13 cellular contexts compared by ENCODE assay signal in genomic region chr5:94469889-94470288, GRCh38.
DNase-seq lines count a peak whose midpoint lies in the region; ATAC-seq and TF ChIP-seq lines count a peak whose summit lies in the region.
"Had no signal": no experiment of that assay in that cellular context is flagged by ENCODE, and none has a peak within 500 bp of the region (broad histone marks: within the 10 kb centered on the region; RNA-seq: fewer than 3 reads in every experiment).

No MANE protein-coding gene starts in this region.

- CTCF ChIA-PET in HEK293T (lab: Yijun Ruan, JAX): no interaction called here

- POLR2A ChIA-PET in HEK293T (lab: Yijun Ruan, JAX): no interaction called here

- no peak for ATAC-seq in left lobe of liver
- no peak for ATAC-seq in GM18517 (IDR thresholded peaks at IDR 0.05; ENCODE audit: unreplicated experiment)
- no peak for ATAC-seq in HG02678 (IDR thresholded peaks at IDR 0.05; ENCODE audit: unreplicated experiment)
- ATAC-seq: Right ventricle myocardium inferior; stimulated activated effector memory CD8-positive, alpha-beta T cell treated with anti-CD3 and anti-CD28 coated beads, Interleukin-12 subunit alpha, Interleukin-12 subunit beta, amount 100 ng/mL, for 72 hours had no signal

- peak; percentile 39 for DNase-seq in AG09319 (ENCODE audit: extremely low read depth, low read depth)
- DNase-seq in HEK293T (ENCODE audit: extremely low spot score): peak; percentile 49
- peak; percentile 91 for DNase-seq in NCI-H510A treated with DMSO at 0.1 percent for 48 hours (lab: John Stamatoyannopoulos, UW)
- DNase-seq in fibroblast of pulmonary artery (ENCODE audit: low read depth): peak; percentile 4
- DNase-seq in left lobe of liver (ENCODE audit: low spot score): no peak
- DNase-seq in RPMI8226: no peak
- DNase-seq: CD4-positive, CD25-positive, alpha-beta regulatory T cell; mammary epithelial cell; NCI-H226 had no signal

- H3K4me3 ChIP-seq in fibroblast of pulmonary artery (replicated peaks; ENCODE audit: low read depth, low read length): no peak overlapping the region

- TF ChIP-seq CTCF in AG09319 (IDR thresholded peaks at IDR 0.05; ENCODE audit: low read depth, low read length) (no peak), fibroblast of pulmonary artery (IDR thresholded peaks at IDR 0.05; ENCODE audit: low read length, missing control alignments) (no peak)

TF ChIP-seq in HEK293T, 16 proteins besides CTCF, POLR2A, EP300 and RAD21:
- TF ChIP-seq L3MBTL2 (conservative IDR thresholded peaks at IDR 0.05) (peak; percentile 36; the same call in 1 of the 2 replicates), SP1 (IDR thresholded peaks at IDR 0.05) (no peak), CTBP1 (IDR thresholded peaks at IDR 0.05; ENCODE audit: borderline replicate concordance) (peak; percentile 73), PKNOX1 (IDR thresholded peaks at IDR 0.05) (peak; percentile 76)

Comparison
In these comparisons a context has a peak if more than half of its experiments do, and no peak if none do; other contexts are left out.
1. DNase-seq: peak in AG09319 (single experiment), HEK293T (single experiment), NCI-H510A treated with DMSO at 0.1 percent for 48 hours (single experiment) and fibroblast of pulmonary artery (single experiment); none in left lobe of liver (single experiment) and RPMI8226 (single experiment).